Comparison of ENCODE assay signal across 1 cellular context in the genomic region with DNA sequence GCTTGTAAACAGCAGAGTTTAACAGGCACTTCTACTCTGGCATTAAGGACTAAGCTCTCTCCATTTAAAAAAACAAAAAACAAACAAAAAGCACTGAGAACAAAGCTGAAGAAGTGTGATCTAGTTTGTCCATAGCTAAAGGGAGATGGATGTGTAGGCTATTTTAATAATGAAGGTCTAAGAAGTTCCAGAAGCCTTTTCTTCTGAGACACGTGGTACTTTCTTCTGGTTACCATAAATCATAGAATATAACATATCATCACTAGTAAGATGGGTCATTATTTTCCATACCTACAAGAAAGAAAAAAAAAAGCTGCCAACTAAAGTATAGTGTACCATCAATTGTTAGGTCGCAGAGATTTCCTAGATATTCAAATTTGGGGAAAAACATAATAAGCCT.
TF ChIP-seq lines count a peak whose summit lies in the region.

No MANE protein-coding gene starts in this region.

TF ChIP-seq in HCT116, 20 proteins besides CTCF, POLR2A, EP300 and RAD21 (continued from another document):
- no peak for TF ChIP-seq SIN3A (IDR thresholded peaks at IDR 0.05; ENCODE audit: low read depth)
- no peak for TF ChIP-seq CBX3 (IDR thresholded peaks at IDR 0.05; ENCODE audit: low read depth)
- TF ChIP-seq ZNF274 (IDR thresholded peaks at IDR 0.05; ENCODE audit: low read depth, low read length), result no peak
- TF ChIP-seq YY1 (IDR thresholded peaks at IDR 0.05; ENCODE audit: extremely low read depth, insufficient replicate concordance, low read depth, low read length), result no peak
- TF ChIP-seq, protein P1, sequence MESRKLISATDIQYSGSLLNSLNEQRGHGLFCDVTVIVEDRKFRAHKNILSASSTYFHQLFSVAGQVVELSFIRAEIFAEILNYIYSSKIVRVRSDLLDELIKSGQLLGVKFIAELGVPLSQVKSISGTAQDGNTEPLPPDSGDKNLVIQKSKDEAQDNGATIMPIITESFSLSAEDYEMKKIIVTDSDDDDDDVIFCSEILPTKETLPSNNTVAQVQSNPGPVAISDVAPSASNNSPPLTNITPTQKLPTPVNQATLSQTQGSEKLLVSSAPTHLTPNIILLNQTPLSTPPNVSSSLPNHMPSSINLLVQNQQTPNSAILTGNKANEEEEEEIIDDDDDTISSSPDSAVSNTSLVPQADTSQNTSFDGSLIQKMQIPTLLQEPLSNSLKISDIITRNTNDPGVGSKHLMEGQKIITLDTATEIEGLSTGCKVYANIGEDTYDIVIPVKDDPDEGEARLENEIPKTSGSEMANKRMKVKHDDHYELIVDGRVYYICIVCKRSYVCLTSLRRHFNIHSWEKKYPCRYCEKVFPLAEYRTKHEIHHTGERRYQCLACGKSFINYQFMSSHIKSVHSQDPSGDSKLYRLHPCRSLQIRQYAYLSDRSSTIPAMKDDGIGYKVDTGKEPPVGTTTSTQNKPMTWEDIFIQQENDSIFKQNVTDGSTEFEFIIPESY (IDR thresholded peaks at IDR 0.05; ENCODE audit: extremely low read depth, insufficient replicate concordance, low read length), result no peak
- TF ChIP-seq EZH2phosphoT487 (IDR thresholded peaks at IDR 0.05; ENCODE audit: borderline replicate concordance), result no peak
- TF ChIP-seq ZFX (IDR thresholded peaks at IDR 0.05), result no peak
